8 cellular contexts compared by ENCODE assay signal in the genomic region with DNA sequence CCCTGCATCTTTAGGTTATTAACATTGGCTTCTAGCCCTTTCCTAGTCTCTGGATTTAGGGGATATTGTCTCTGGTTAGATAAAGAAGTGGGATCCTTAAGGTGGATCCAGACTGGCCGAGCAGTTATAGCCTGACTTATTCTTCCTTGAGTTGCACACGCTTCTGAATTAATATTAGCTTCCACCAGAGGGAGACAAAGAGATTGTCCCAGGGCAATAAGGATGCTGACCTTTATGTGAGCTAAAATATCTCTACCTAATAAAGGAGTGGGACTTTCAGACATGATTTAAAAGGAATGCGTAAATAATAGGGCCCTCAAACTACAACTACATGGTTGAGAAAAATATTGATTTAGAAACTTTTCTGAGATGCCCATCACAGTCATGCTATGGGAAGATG.
DNase-seq lines count a peak whose midpoint lies in the region; ATAC-seq and TF ChIP-seq lines count a peak whose summit lies in the region.

No MANE protein-coding gene starts in this region.

- H3K27ac ChIP-seq in 22Rv1, result no peak overlapping the region

- ATAC-seq in GM18517 (IDR thresholded peaks at IDR 0.05; ENCODE audit: unreplicated experiment) (peak; percentile 83), HG03139 (IDR thresholded peaks at IDR 0.05; ENCODE audit: unreplicated experiment) (peak; percentile 86)
- no peak for ATAC-seq in activated CD8-positive, alpha-beta memory T cell treated with anti-CD3 and anti-CD28 coated beads, Interleukin-2, amount 10 ng/mL, durations not matched to agents 7 days and 5 days

- no peak overlapping the region for H3K27ac Mint-ChIP-seq in glutamatergic neuron (ENCODE audit: unreplicated experiment)
- no peak overlapping the region for H3K27ac Mint-ChIP-seq in activated CD8-positive, alpha-beta memory T cell treated with anti-CD3 and anti-CD28 coated beads, Interleukin-2, amount 10 ng/mL, durations not matched to agents 7 days and 5 days

- no peaks in the 10 kb centered on the region for H3K36me3 Mint-ChIP-seq in glutamatergic neuron (ENCODE audit: unreplicated experiment)
- no peaks in the 10 kb centered on the region for H3K36me3 Mint-ChIP-seq in activated CD8-positive, alpha-beta memory T cell treated with anti-CD3 and anti-CD28 coated beads, Interleukin-2, amount 10 ng/mL, durations not matched to agents 7 days and 5 days

- no peaks in the 10 kb centered on the region for H3K27me3 Mint-ChIP-seq in glutamatergic neuron (ENCODE audit: unreplicated experiment)
- H3K27me3 Mint-ChIP-seq in activated CD8-positive, alpha-beta memory T cell treated with anti-CD3 and anti-CD28 coated beads, Interleukin-2, amount 10 ng/mL, durations not matched to agents 7 days and 5 days, result no peaks in the 10 kb centered on the region

- H3K4me1 Mint-ChIP-seq in glutamatergic neuron (ENCODE audit: low read depth, unreplicated experiment), result peaks cover under 1% of the 10 kb centered on the region
- no peaks in the 10 kb centered on the region for H3K4me1 Mint-ChIP-seq in activated CD8-positive, alpha-beta memory T cell treated with anti-CD3 and anti-CD28 coated beads, Interleukin-2, amount 10 ng/mL, durations not matched to agents 7 days and 5 days

- H3K4me3 Mint-ChIP-seq in glutamatergic neuron (ENCODE audit: unreplicated experiment), result no peak overlapping the region
- H3K4me3 Mint-ChIP-seq in activated CD8-positive, alpha-beta memory T cell treated with anti-CD3 and anti-CD28 coated beads, Interleukin-2, amount 10 ng/mL, durations not matched to agents 7 days and 5 days, result no peak overlapping the region

- peaks cover 1% of the 10 kb centered on the region for H3K9me3 Mint-ChIP-seq in glutamatergic neuron (ENCODE audit: unreplicated experiment)
- peaks cover 3% of the 10 kb centered on the region for H3K9me3 Mint-ChIP-seq in activated CD8-positive, alpha-beta memory T cell treated with anti-CD3 and anti-CD28 coated beads, Interleukin-2, amount 10 ng/mL, durations not matched to agents 7 days and 5 days (ENCODE audit: low read depth)

- CTCF ChIA-PET in activated CD8-positive, alpha-beta memory T cell treated with anti-CD3 and anti-CD28 coated beads, Interleukin-2, amount 10 ng/mL, durations not matched to agents 7 days and 5 days (lab: Charles Lee), result interaction anchor here (1.0 to 2.0 kb wide), 5 partner anchors 9 to 222 kb away, joined by 3 to 6 read pairs (median 5); no protein-coding TSS in a partner anchor

- TF ChIP-seq CTCF in 22Rv1 (IDR thresholded peaks at IDR 0.05), result peak; percentile 94
- TF ChIP-seq CTCF in glutamatergic neuron (IDR thresholded peaks at IDR 0.05; ENCODE audit: partially characterized antibody, unreplicated experiment), result peak; percentile 70

- DNase-seq in OCI-M1 (lab: John Stamatoyannopoulos, UW) (peak; percentile 65), glutamatergic neuron (no peak), cerebellar nuclear complex (lab: John Stamatoyannopoulos, UW) (no peak), germinal center (ENCODE audit: low spot score) (no peak)
- no peak for DNase-seq in activated CD8-positive, alpha-beta memory T cell treated with anti-CD3 and anti-CD28 coated beads, Interleukin-2, amount 10 ng/mL, durations not matched to agents 7 days and 5 days
